Comparison of ENCODE assay signal across 1 cellular context in genomic region chr6:56955171-56956155, GRCh38.
TF ChIP-seq lines count a peak whose summit lies in the region.

No MANE protein-coding gene starts in this region.

TF ChIP-seq in IMR-90, 13 proteins besides CTCF, POLR2A, EP300 and RAD21:
- TF ChIP-seq MAFK (IDR thresholded peaks at IDR 0.05; ENCODE audit: low read depth, low read length): no peak
- TF ChIP-seq BHLHE40 (IDR thresholded peaks at IDR 0.05; ENCODE audit: low read depth, low read length): peak; percentile 32
- TF ChIP-seq CHD1 (IDR thresholded peaks at IDR 0.05; ENCODE audit: low read depth, low read length): no peak
- TF ChIP-seq RCOR1 (IDR thresholded peaks at IDR 0.05; ENCODE audit: insufficient replicate concordance, low read length): peak; percentile 69
- TF ChIP-seq SMC3 (IDR thresholded peaks at IDR 0.05; ENCODE audit: low read depth, low read length): peak; percentile 70
- TF ChIP-seq RFX5 (IDR thresholded peaks at IDR 0.05; ENCODE audit: low read depth, low read length): no peak
- TF ChIP-seq MXI1 (IDR thresholded peaks at IDR 0.05; ENCODE audit: borderline replicate concordance, low read depth, low read length): 0 out of 2 replicates have a peak, but pooled peaks have one; percentile 21
- TF ChIP-seq NFE2L2 (IDR thresholded peaks at IDR 0.05; ENCODE audit: low read depth, low read length): 0 out of 2 replicates have a peak, but pooled peaks have one; percentile 1
- no peak for TF ChIP-seq USF2 (IDR thresholded peaks at IDR 0.05; ENCODE audit: low read depth, low read length)
- TF ChIP-seq FOS (IDR thresholded peaks at IDR 0.05; ENCODE audit: low read depth, low read length): no peak
- peak; percentile 43; the same call in 1 of the 2 replicates for TF ChIP-seq CEBPB (IDR thresholded peaks at IDR 0.05; ENCODE audit: low read depth, low read length)
- TF ChIP-seq MAZ (IDR thresholded peaks at IDR 0.05; ENCODE audit: borderline replicate concordance, low read depth, low read length): peak; percentile 86
- TF ChIP-seq, protein P1, sequence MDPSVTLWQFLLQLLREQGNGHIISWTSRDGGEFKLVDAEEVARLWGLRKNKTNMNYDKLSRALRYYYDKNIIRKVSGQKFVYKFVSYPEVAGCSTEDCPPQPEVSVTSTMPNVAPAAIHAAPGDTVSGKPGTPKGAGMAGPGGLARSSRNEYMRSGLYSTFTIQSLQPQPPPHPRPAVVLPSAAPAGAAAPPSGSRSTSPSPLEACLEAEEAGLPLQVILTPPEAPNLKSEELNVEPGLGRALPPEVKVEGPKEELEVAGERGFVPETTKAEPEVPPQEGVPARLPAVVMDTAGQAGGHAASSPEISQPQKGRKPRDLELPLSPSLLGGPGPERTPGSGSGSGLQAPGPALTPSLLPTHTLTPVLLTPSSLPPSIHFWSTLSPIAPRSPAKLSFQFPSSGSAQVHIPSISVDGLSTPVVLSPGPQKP (IDR thresholded peaks at IDR 0.05; ENCODE audit: borderline replicate concordance, low read depth, low read length): no peak
